1 cellular context compared by ENCODE assay signal in the genomic region with DNA sequence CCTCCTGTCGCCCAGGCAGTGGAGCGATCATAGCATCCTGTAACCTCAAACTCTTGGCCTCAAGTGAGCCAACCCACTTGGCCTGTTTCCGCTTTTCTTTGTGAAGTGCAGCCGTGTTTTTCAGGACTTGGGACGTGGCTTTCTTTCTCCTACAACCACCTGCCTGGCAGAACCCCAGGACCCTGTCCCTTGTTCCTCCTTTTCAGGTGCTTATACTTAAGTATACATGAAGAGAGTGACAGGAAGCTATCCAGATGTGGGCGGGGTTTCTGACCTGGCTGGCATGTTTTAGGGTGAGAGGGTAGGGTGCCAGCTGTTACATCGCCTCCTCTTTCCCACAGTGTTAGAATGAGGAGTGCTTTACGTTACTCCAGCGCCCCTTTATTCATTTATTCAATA.
TF ChIP-seq lines count a peak whose summit lies in the region.

No MANE protein-coding gene starts in this region.

TF ChIP-seq in WTC11, 78 proteins besides CTCF, POLR2A, EP300 and RAD21 (continued from another document):
- TF ChIP-seq TEAD4 (CRISPR knock-in tag; IDR thresholded peaks at IDR 0.05) (no peak), JUN (CRISPR knock-in tag; IDR thresholded peaks at IDR 0.05) (no peak), SP1 (CRISPR knock-in tag; conservative IDR thresholded peaks at IDR 0.05) (no peak)
